Comparison of ENCODE assay signal across 1 cellular context in genomic region chr5:169880012-169880673, GRCh38.
TF ChIP-seq lines count a peak whose summit lies in the region.

No MANE protein-coding gene starts in this region.

TF ChIP-seq in HepG2, 621 proteins besides CTCF, POLR2A, EP300 and RAD21 (continued from another document):
- TF ChIP-seq, protein P1, sequence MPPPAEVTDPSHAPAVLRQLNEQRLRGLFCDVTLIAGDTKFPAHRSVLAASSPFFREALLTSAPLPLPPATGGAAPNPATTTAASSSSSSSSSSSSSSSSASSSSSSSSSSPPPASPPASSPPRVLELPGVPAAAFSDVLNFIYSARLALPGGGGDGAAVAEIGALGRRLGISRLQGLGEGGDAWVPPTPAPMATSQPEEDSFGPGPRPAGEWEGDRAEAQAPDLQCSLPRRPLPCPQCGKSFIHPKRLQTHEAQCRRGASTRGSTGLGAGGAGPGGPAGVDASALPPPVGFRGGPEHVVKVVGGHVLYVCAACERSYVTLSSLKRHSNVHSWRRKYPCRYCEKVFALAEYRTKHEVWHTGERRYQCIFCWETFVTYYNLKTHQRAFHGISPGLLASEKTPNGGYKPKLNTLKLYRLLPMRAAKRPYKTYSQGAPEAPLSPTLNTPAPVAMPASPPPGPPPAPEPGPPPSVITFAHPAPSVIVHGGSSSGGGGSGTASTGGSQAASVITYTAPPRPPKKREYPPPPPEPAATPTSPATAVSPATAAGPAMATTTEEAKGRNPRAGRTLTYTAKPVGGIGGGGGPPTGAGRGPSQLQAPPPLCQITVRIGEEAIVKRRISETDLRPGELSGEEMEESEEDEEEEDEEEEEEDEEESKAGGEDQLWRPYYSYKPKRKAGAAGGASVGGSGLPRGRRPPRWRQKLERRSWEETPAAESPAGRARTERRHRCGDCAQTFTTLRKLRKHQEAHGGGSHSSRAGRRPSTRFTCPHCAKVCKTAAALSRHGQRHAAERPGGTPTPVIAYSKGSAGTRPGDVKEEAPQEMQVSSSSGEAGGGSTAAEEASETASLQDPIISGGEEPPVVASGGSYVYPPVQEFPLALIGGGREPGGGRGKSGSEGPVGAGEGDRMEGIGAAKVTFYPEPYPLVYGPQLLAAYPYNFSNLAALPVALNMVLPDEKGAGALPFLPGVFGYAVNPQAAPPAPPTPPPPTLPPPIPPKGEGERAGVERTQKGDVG (CRISPR knock-in tag; IDR thresholded peaks at IDR 0.05; ENCODE audit: borderline replicate concordance): no peak
- TF ChIP-seq RBFOX2 (IDR thresholded peaks at IDR 0.05; ENCODE audit: low read depth, low read length) (no peak), ATF1 (CRISPR knock-in tag; IDR thresholded peaks at IDR 0.05) (no peak), ZKSCAN8 (CRISPR knock-in tag; IDR thresholded peaks at IDR 0.05; ENCODE audit: borderline replicate concordance) (no peak)
TF ChIP-seq in HepG2: peak in this region for 0.
